Comparison of ENCODE assay signal across 19 cellular contexts in genomic region chr22:37732699-37733607, GRCh38. TPM values are rescaled to one million over a fixed set of nuclear protein-coding genes. Genes with fewer than 3 reads are reported as not detected.
DNase-seq lines count a peak whose midpoint lies in the region; ATAC-seq and TF ChIP-seq lines count a peak whose summit lies in the region.
"Had no signal": no experiment of that assay in that cellular context is flagged by ENCODE, and none has a peak within 500 bp of the region (broad histone marks: within the 10 kb centered on the region; RNA-seq: fewer than 3 reads in every experiment).

No MANE protein-coding gene starts in this region.

- H3K56ac ChIP-seq in H9 (ENCODE audit: insufficient read length, low read depth, low read length) = no peak overlapping the region

- no peak overlapping the region for H3K23ac ChIP-seq in neuronal stem cell (ENCODE audit: low read depth, low read length, poor library complexity)
- H3K23ac ChIP-seq in H9 (ENCODE audit: insufficient read length, low read depth, low read length) = no peak overlapping the region

- H3K36me3 ChIP-seq in GM23338 (ENCODE audit: insufficient read depth) (no peaks in the 10 kb centered on the region), hepatocyte (replicated peaks; ENCODE audit: insufficient read depth, low read depth) (no peaks in the 10 kb centered on the region), neuronal stem cell (replicated peaks in 1 of 2; ENCODE audit: control insufficient read depth in 2 of 2, insufficient read depth in 2 of 2, low read length in 2 of 2) (peaks cover 0 to 4% of the 10 kb centered on the region in 2 donors)

- H3K9me2 ChIP-seq in GM23338 (ENCODE audit: insufficient read depth) (no peaks in the 10 kb centered on the region), hepatocyte (replicated peaks; ENCODE audit: insufficient read depth) (no peaks in the 10 kb centered on the region)
- H3K9me2 ChIP-seq: SK-N-SH had no signal

- H2AFZ ChIP-seq in GM23338 (no peak overlapping the region), hepatocyte (no peak overlapping the region), neuronal stem cell (ENCODE audit: low read length) (no peak overlapping the region), H9 (ENCODE audit: low read length) (no peak overlapping the region)

- TF ChIP-seq CTCF in 22Rv1 (IDR thresholded peaks at IDR 0.05) (no peak), GM23338 (conservative IDR thresholded peaks at IDR 0.05; ENCODE audit: low read depth in 2 of 2) (0 out of 4 replicates have a peak, but pooled peaks of 1 of the 2 experiments have one; percentile 6), hepatocyte (IDR thresholded peaks at IDR 0.05; ENCODE audit: poor library complexity) (no peak), coronary artery (IDR thresholded peaks at IDR 0.05) (no peak), H9 (conservative IDR thresholded peaks at IDR 0.05) (no peak)

- H2BK5ac ChIP-seq in neuronal stem cell (ENCODE audit: low read length) (no peak overlapping the region), H9 (ENCODE audit: insufficient read length, low read length) (no peak overlapping the region)

- H2BK15ac ChIP-seq in neuronal stem cell (ENCODE audit: low read length) = peak overlapping the region; percentile 70
- no peak overlapping the region for H2BK15ac ChIP-seq in H9 (ENCODE audit: low read depth, low read length)

- no peaks in the 10 kb centered on the region for H3F3A ChIP-seq in GM23338 (replicated peaks; ENCODE audit: low read depth)

- no peak overlapping the region for H3K4me3 Mint-ChIP-seq in GM23338
- H3K4me3 Mint-ChIP-seq in H9 = no peak overlapping the region

- H2BK12ac ChIP-seq in neuronal stem cell (ENCODE audit: low read length) (no peak overlapping the region), H9 (ENCODE audit: insufficient read length, low read depth, low read length) (no peak overlapping the region)

- no peak overlapping the region for H2BK20ac ChIP-seq in H9 (ENCODE audit: low read depth, low read length, poor library complexity, severe bottlenecking)

- peak; percentile 7; the same call in 1 of the 3 replicates for ATAC-seq in GM23338
- ATAC-seq: HCT116 had no signal

- H3T11ph ChIP-seq in H9 (ENCODE audit: low read length) = no peak overlapping the region

- WGBS in hepatocyte (ENCODE audit: low lambda C conversion rate, missing lambda C conversion rate) = 86% methylated on average over 18 of the region's 19 CpGs
- no CpG with 5 or more reads among the region's 19 CpGs for WGBS in neuronal stem cell (ENCODE audit: extremely low coverage in 2 of 2, insufficient read length in 2 of 2, insufficient replicate concordance in 1 of 2), 2 donors
- no CpG with 5 or more reads among the region's 19 CpGs for WGBS in H9 (ENCODE audit: extremely low coverage, insufficient read length, low lambda C conversion rate)

- H3K36me3 Mint-ChIP-seq in GM23338 (ENCODE audit: low read depth) = no peaks in the 10 kb centered on the region; the same call in 1 of the 3 replicates
- peaks cover 8 to 20% (median 18%) of the 10 kb centered on the region in 3 experiments; a peak in 6 of 7 replicates for H3K36me3 Mint-ChIP-seq in H9 (ENCODE audit: insufficient read depth in 1 of 3, low read depth in 3 of 3)

- H3K9ac ChIP-seq in neuronal stem cell (ENCODE audit: low read depth, low read length, poor library complexity) (no peak overlapping the region), H9 (ENCODE audit: extremely low read depth, insufficient read length, low read length) (no peak overlapping the region)
- H3K9ac ChIP-seq: SK-N-SH had no signal

- no peaks in the 10 kb centered on the region for H3K23me2 ChIP-seq in H9 (ENCODE audit: insufficient read length, low read depth, low read length, poor library complexity, severe bottlenecking)

- no peak overlapping the region for H3K18ac ChIP-seq in neuronal stem cell (ENCODE audit: low read length)
- no peak overlapping the region for H3K18ac ChIP-seq in H9 (ENCODE audit: insufficient read length, low read depth, low read length)

- peaks cover 56% of the 10 kb centered on the region for H3K27me3 ChIP-seq in GM23338 (ENCODE audit: insufficient read depth)
- no peaks in the 10 kb centered on the region for H3K27me3 ChIP-seq in hepatocyte
- no peaks in the 10 kb centered on the region for H3K27me3 ChIP-seq in neuronal stem cell (ENCODE audit: control insufficient read depth in 3 of 3, insufficient read depth in 3 of 3, low read depth in 1 of 3, low read length in 3 of 3)
- peaks cover 11% of the 10 kb centered on the region; the same call in 1 of the 2 replicates for H3K27me3 ChIP-seq in H9 (ENCODE audit: insufficient read depth, low read length)

- H4K20me1 ChIP-seq in GM23338 (replicated peaks; ENCODE audit: insufficient read depth) (peaks cover 5% of the 10 kb centered on the region), hepatocyte (ENCODE audit: insufficient read depth, poor library complexity, severe bottlenecking) (no peaks in the 10 kb centered on the region), H9 (ENCODE audit: control insufficient read depth, insufficient read depth, insufficient read length) (no peaks in the 10 kb centered on the region)

- H3K4me3 ChIP-seq in GM23338 = no peak overlapping the region
- no peak overlapping the region for H3K4me3 ChIP-seq in hepatocyte
- H3K4me3 ChIP-seq in neuronal stem cell (ENCODE audit: low read length in 2 of 2) = no peak overlapping the region
- H3K4me3 ChIP-seq in coronary artery = no peak overlapping the region

- peak overlapping the region; percentile 87 for H2AK5ac ChIP-seq in neuronal stem cell (ENCODE audit: low read depth, low read length)
- H2AK5ac ChIP-seq in H9 (ENCODE audit: insufficient read length, low read length) = no peak overlapping the region

- H4K5ac ChIP-seq in H9 (ENCODE audit: insufficient read length, low read depth, low read length) = no peak overlapping the region

- no peak overlapping the region for H3K14ac ChIP-seq in neuronal stem cell (ENCODE audit: low read length)
- H3K14ac ChIP-seq in H9 (ENCODE audit: insufficient read depth, low read length) = no peak overlapping the region

- H3K27me3 Mint-ChIP-seq in GM23338 (ENCODE audit: insufficient read depth, low read depth, poor library complexity) = peaks cover 25% of the 10 kb centered on the region
- peaks cover 78% of the 10 kb centered on the region for H3K27me3 Mint-ChIP-seq in H9 (ENCODE audit: low read depth)

- H3K4me2 ChIP-seq in GM23338 (no peak overlapping the region), hepatocyte (no peak overlapping the region), neuronal stem cell (ENCODE audit: insufficient read depth, low read length, poor library complexity, severe bottlenecking) (no peak overlapping the region), H9 (ENCODE audit: insufficient read depth, insufficient read length, low read length) (no peak overlapping the region)
- H3K4me2 ChIP-seq: SK-N-SH had no signal

- H3K4me1 ChIP-seq in GM23338 (ENCODE audit: insufficient read depth) (no peaks in the 10 kb centered on the region), hepatocyte (ENCODE audit: insufficient read depth) (peaks cover 14% of the 10 kb centered on the region), neuronal stem cell (ENCODE audit: control insufficient read depth in 2 of 2, insufficient read depth in 1 of 2, low read depth in 1 of 2, low read length in 2 of 2) (peaks cover 3 to 6% of the 10 kb centered on the region in 2 donors), H9 (ENCODE audit: insufficient read depth, low read length) (no peaks in the 10 kb centered on the region)

- H3K4me1 Mint-ChIP-seq in GM23338 (no peaks in the 10 kb centered on the region), H9 (peaks cover 8 to 9% of the 10 kb centered on the region in 2 experiments; a peak in 3 of 4 replicates)

- H3K9me3 Mint-ChIP-seq in GM23338 (no peaks in the 10 kb centered on the region), H9 (no peaks in the 10 kb centered on the region)

- no peaks in the 10 kb centered on the region for H3K79me2 ChIP-seq in GM23338 (replicated peaks; ENCODE audit: insufficient read depth)
- no peaks in the 10 kb centered on the region for H3K79me2 ChIP-seq in hepatocyte
- H3K79me2 ChIP-seq in H9 (ENCODE audit: insufficient read depth, low read length) = no peaks in the 10 kb centered on the region

- no peak overlapping the region for H2BK120ac ChIP-seq in neuronal stem cell (ENCODE audit: low read depth, low read length)
- no peak overlapping the region for H2BK120ac ChIP-seq in H9 (ENCODE audit: low read depth, low read length, poor library complexity, severe bottlenecking)

- no peak overlapping the region for H3K27ac Mint-ChIP-seq in GM23338
- no peak overlapping the region for H3K27ac Mint-ChIP-seq in H9

- no peaks in the 10 kb centered on the region for H3K79me1 ChIP-seq in neuronal stem cell (ENCODE audit: low read depth, low read length)
- no peaks in the 10 kb centered on the region for H3K79me1 ChIP-seq in H9 (ENCODE audit: insufficient read depth, low read depth, low read length, poor library complexity, severe bottlenecking)

- no peak overlapping the region for H4K8ac ChIP-seq in neuronal stem cell (ENCODE audit: low read depth, low read length)
- no peak overlapping the region for H4K8ac ChIP-seq in H9 (replicated peaks; ENCODE audit: insufficient read length, low read depth, low read length)

- DNase-seq in GM23338 (ENCODE audit: low spot score) (no peak), hepatocyte (ENCODE audit: low spot score) (no peak), neuronal stem cell (ENCODE audit: low spot score) (no peak), coronary artery (ENCODE audit: low spot score) (no peak), iPS-NIHi7 (ENCODE audit: extremely low spot score) (no peak), H9 (no peak)
- DNase-seq in activated effector memory CD4-positive, alpha-beta T cell treated with Interleukin-2 at 50 U/mL for 16 hours = no peak
- DNase-seq: DMS79, KBM-7, NCI-H187, NCI-H2107, NCI-H524, NCI-H82, OCI-M1, RPMI8226, SHP77 treated with DMSO at 0.1 percent for 48 hours, SK-N-SH had no signal

- no peak overlapping the region for H3K4ac ChIP-seq in neuronal stem cell (ENCODE audit: low read length)
- no peak overlapping the region for H3K4ac ChIP-seq in H9 (ENCODE audit: low read depth, low read length)

- H4K91ac ChIP-seq in neuronal stem cell (ENCODE audit: low read depth, low read length, poor library complexity) = no peak overlapping the region
- H4K91ac ChIP-seq in H9 (ENCODE audit: insufficient read length, low read depth, low read length) = no peak overlapping the region

- H3K9me3 ChIP-seq in hepatocyte (ENCODE audit: low read depth) (no peaks in the 10 kb centered on the region), neuronal stem cell (replicated peaks in 1 of 2; ENCODE audit: control insufficient read depth in 2 of 2, insufficient read depth in 1 of 2, low read depth in 1 of 2, low read length in 2 of 2) (no peaks in the 10 kb centered on the region), H9 (ENCODE audit: control insufficient read depth, low read depth, low read length) (no peaks in the 10 kb centered on the region)
- H3K9me3 ChIP-seq: SK-N-SH had no signal

- H3K27ac ChIP-seq in 22Rv1 = peak overlapping the region; percentile 96
- no peak overlapping the region for H3K27ac ChIP-seq in GM23338 (ENCODE audit: low read depth)
- peak overlapping the region; percentile 52 for H3K27ac ChIP-seq in hepatocyte
- no peak overlapping the region for H3K27ac ChIP-seq in neuronal stem cell (replicated peaks; ENCODE audit: low read length)
- no peak overlapping the region for H3K27ac ChIP-seq in coronary artery
- H3K27ac ChIP-seq in H9 (ENCODE audit: insufficient read length, low read depth, low read length) = no peak overlapping the region

RNA-seq across cellular contexts. Expression of gene TRIOBP, which starts 36.1 kb away (rescaled TPM):
- 41.2 and 48.4 TPM in 2 replicates for total RNA-seq in GM23338 (2014; rRNA removed; shearing (Covaris generic))
- polyA plus RNA-seq in GM23338 (2016; fragmentation: Nextera tagmentation; extraction: Ambion mirVana) (21.4 and 22.6 TPM in 2 replicates), hepatocyte (96.1 and 97.4 TPM in 2 replicates)
- total RNA-seq in hepatocyte (51.2 and 57.2 TPM in 2 replicates), H9 (2021) (50.8 and 52.7 TPM in 2 replicates)
- polyA plus RNA-seq in neuronal stem cell (2013, experiment 1 of 2) = 17.8 TPM
- 17.3 TPM for polyA plus RNA-seq in neuronal stem cell (2013, experiment 2 of 2)

RNA-seq across cellular contexts. Expression of gene NOL12, which starts 46.8 kb away (rescaled TPM):
- total RNA-seq in GM23338 (2014; rRNA removed; shearing (Covaris generic)) = 18.6 and 22.2 TPM in 2 replicates
- polyA plus RNA-seq in GM23338 (2016; fragmentation: Nextera tagmentation; extraction: Ambion mirVana) (48.5 and 58.8 TPM in 2 replicates), hepatocyte (27.6 and 31.9 TPM in 2 replicates)
- total RNA-seq in hepatocyte (11.4 and 22.6 TPM in 2 replicates), H9 (2021) (30.4 and 35.4 TPM in 2 replicates)
- polyA plus RNA-seq in neuronal stem cell (2013, experiment 1 of 2) = 22.6 TPM
- 19.5 TPM for polyA plus RNA-seq in neuronal stem cell (2013, experiment 2 of 2)

RNA-seq across cellular contexts. Expression of gene LGALS1, which starts 57.5 kb away (rescaled TPM):
- 31.2 and 58.7 TPM in 2 replicates for total RNA-seq in GM23338 (2014; rRNA removed; shearing (Covaris generic))
- polyA plus RNA-seq in GM23338 (2016; fragmentation: Nextera tagmentation; extraction: Ambion mirVana) = 62.5 and 72.6 TPM in 2 replicates
- total RNA-seq in hepatocyte = 780 and 875 TPM in 2 replicates
- polyA plus RNA-seq in hepatocyte = 565 and 568 TPM in 2 replicates
- polyA plus RNA-seq in neuronal stem cell (2013, experiment 1 of 2) = 41.9 TPM
- 44.2 TPM for polyA plus RNA-seq in neuronal stem cell (2013, experiment 2 of 2)
- 32.8 and 33.6 TPM in 2 replicates for total RNA-seq in H9 (2021)

Comparison
In these comparisons a context has a peak if more than half of its experiments do, and no peak if none do; other contexts are left out.
1. H3K27ac ChIP-seq: peak in 22Rv1 (single experiment) and hepatocyte (single experiment); none in GM23338 (single experiment), neuronal stem cell (single experiment), coronary artery (0 of 2) and H9 (single experiment).
2. RNA of gene LGALS1, which starts 57.5 kb away (total RNA-seq): 780 to 875 TPM in hepatocyte; 32.8 to 33.6 TPM in H9 and 31.2 to 58.7 TPM in GM23338; every median in the first group is over 10 times any median in the second.